1 cellular context compared by ENCODE assay signal in genomic region chr12:100061814-100062213, GRCh38.
TF ChIP-seq lines count a peak whose summit lies in the region.

No MANE protein-coding gene starts in this region.

TF ChIP-seq in GM23338, 12 proteins besides CTCF, POLR2A, EP300 and RAD21 (continued from another document):
- TF ChIP-seq REST (IDR thresholded peaks at IDR 0.05; ENCODE audit: unreplicated experiment) (no peak), EZH2phosphoT487 (IDR thresholded peaks at IDR 0.05; ENCODE audit: unreplicated experiment) (no peak), ETS1 (IDR thresholded peaks at IDR 0.05) (no peak), EZH2 (IDR thresholded peaks at IDR 0.05; ENCODE audit: low read depth, unreplicated experiment) (no peak), ZNF331 (CRISPR knock-in tag; IDR thresholded peaks at IDR 0.05; ENCODE audit: low read depth) (no peak), POLR2AphosphoS5 (IDR thresholded peaks at IDR 0.05; ENCODE audit: low read depth) (no peak)
